In genomic region chr14:59360923-59361794, GRCh38 we compare ENCODE assay signal across 8 cellular contexts.
DNase-seq lines count a peak whose midpoint lies in the region; ATAC-seq, FAIRE-seq and TF ChIP-seq lines count a peak whose summit lies in the region.

No MANE protein-coding gene starts in this region.

- peaks cover 0 to 35% of the 10 kb centered on the region in 2 experiments; a peak in 3 of 5 replicates for H3K4me1 ChIP-seq in K562 (replicated peaks in 1 of 2; ENCODE audit: control insufficient read depth in 2 of 2, insufficient read depth in 2 of 2, low read length in 2 of 2)

- DNase-seq in GM19239 (ENCODE audit: insufficient read length, low spot score) (no peak), NCI-H2227 (lab: John Stamatoyannopoulos, UW; ENCODE audit: unreplicated experiment) (peak; percentile 44), K562 (ENCODE audit: extremely low read depth in 1 of 4, low spot score in 3 of 4) (peak; percentile 30 to 83 (median 55)), lower leg skin (ENCODE audit: low spot score in 2 of 2) (peak; percentile 63 to 89), NCI-H146 (lab: John Stamatoyannopoulos, UW) (no peak), pons (ENCODE audit: low spot score) (no peak)
- no peak for DNase-seq in stimulated activated CD4-positive, alpha-beta T cell treated with anti-CD3 and anti-CD28 coated beads, Interleukin-1b, Interleukin-23, amount 100 ng/mL, for 48 hours

- no peak overlapping the region for H3K4me3 ChIP-seq in K562
- no peak overlapping the region for H3K4me3 ChIP-seq in lower leg skin (ENCODE audit: low read depth, poor library complexity, severe bottlenecking)

- no peaks in the 10 kb centered on the region for H3K27me3 ChIP-seq in K562 (ENCODE audit: control insufficient read depth in 2 of 2, insufficient read depth in 2 of 2, low read length in 2 of 2)

- intact Hi-C loops in K562 (cut with micrococcal nuclease) (no loop called here), lower leg skin (cut with DNase I; ENCODE audit: low total_unique reads) (no loop called here)

- no peaks in the 10 kb centered on the region for H3K79me2 ChIP-seq in K562 (ENCODE audit: control insufficient read depth, insufficient read depth, low read length)

- peaks cover 7% of the 10 kb centered on the region; the same call in 2 of the 3 replicates for H3K36me3 ChIP-seq in K562 (ENCODE audit: control insufficient read depth, insufficient read depth, low read length)

- WGBS in K562 (ENCODE audit: insufficient coverage, low coverage, missing lambda C conversion rate): 18% methylated on average over 10 of the region's 13 CpGs
- 39 to 49% methylated on average over 13 of the region's 13 CpGs for WGBS in lower leg skin, 2 donors

- H3K9me1 ChIP-seq in K562 (ENCODE audit: control insufficient read depth, insufficient read depth, low read length): peaks cover 3% of the 10 kb centered on the region

- H4K20me1 ChIP-seq in K562 (replicated peaks; ENCODE audit: control insufficient read depth, insufficient read depth, low read length): no peaks in the 10 kb centered on the region

- H3K9me3 ChIP-seq in K562 (replicated peaks; ENCODE audit: control insufficient read depth, insufficient read depth, low read depth, low read length): no peaks in the 10 kb centered on the region

- peak in 1 of 2 experiments; percentile 16; a peak in 1 of 4 replicates for TF ChIP-seq RAD21 in K562 (CRISPR knock-in tag; conservative IDR thresholded peaks at IDR 0.05 in 1 of 2, IDR thresholded peaks at IDR 0.05 in 1 of 2)

- no peak for TF ChIP-seq POLR2A in K562 (conservative IDR thresholded peaks at IDR 0.05)
- no peak for TF ChIP-seq POLR2A in lower leg skin (IDR thresholded peaks at IDR 0.05)

- CTCF ChIA-PET in K562 (lab: Yijun Ruan, JAX; ENCODE audit: low intra/inter-chr PET ratio): interaction anchor here (0.6 kb wide), 1 partner anchor 196 kb away, joined by 3 read pairs; no protein-coding TSS in a partner anchor

- POLR2A ChIA-PET in K562 (lab: Yijun Ruan, JAX): interaction anchor here (0.7 to 1.1 kb wide), 2 partner anchors 22 to 92 kb away, joined by 3 read pairs; no protein-coding TSS in a partner anchor

- peak overlapping the region; percentile 38; the same call in 1 of the 2 replicates for H2AFZ ChIP-seq in K562 (ENCODE audit: low read depth, low read length)

- H3K9ac ChIP-seq in K562 (ENCODE audit: insufficient read depth in 1 of 2, low read depth in 2 of 2, low read length in 2 of 2): peak overlapping the region in 1 of 2 experiments; percentile 12; a peak in 3 of 4 replicates

- no TSS peak for BruUV-seq in K562 (replicated peaks; lab: Mats Ljungman, UMichigan)

- TF ChIP-seq EP300 in K562 (IDR thresholded peaks at IDR 0.05; ENCODE audit: low read length): peak; percentile 76

- FAIRE-seq in GM19239 (lab: Jason Lieb, UNC) (peak; percentile 52), K562 (lab: Jason Lieb, UNC) (peak; percentile 95)

- no peak; a peak in 1 of 6 replicates for TF ChIP-seq CTCF in K562 (IDR thresholded peaks at IDR 0.05 in 2 of 3, conservative IDR thresholded peaks at IDR 0.05 in 1 of 3; ENCODE audit: insufficient read depth in 2 of 3, low read depth in 1 of 3, low read length in 3 of 3)
- TF ChIP-seq CTCF in lower leg skin (IDR thresholded peaks at IDR 0.05): no peak

- in situ Hi-C loops in K562 (cut with MboI): no loop called here

- ATAC-seq in K562 (peak; percentile 91), GM21529 (IDR thresholded peaks at IDR 0.05; ENCODE audit: unreplicated experiment) (no peak)

- peak overlapping the region; percentile 65; the same call in 2 of the 3 replicates for H3K27ac ChIP-seq in K562 (ENCODE audit: extremely low read depth, low read depth, low read length)

- peak overlapping the region; percentile 57 for H3K4me2 ChIP-seq in K562 (ENCODE audit: insufficient read depth, low read length)

TF ChIP-seq in K562, 482 proteins besides CTCF, POLR2A, EP300 and RAD21 (continues in another document):
- TF ChIP-seq USF2 (CRISPR knock-in tag; IDR thresholded peaks at IDR 0.05) (no peak), PATZ1 (CRISPR knock-in tag; IDR thresholded peaks at IDR 0.05; ENCODE audit: borderline replicate concordance) (no peak), FOXA3 (CRISPR knock-in tag; conservative IDR thresholded peaks at IDR 0.05 in 1 of 2, IDR thresholded peaks at IDR 0.05 in 1 of 2) (no peak), CREM (IDR thresholded peaks at IDR 0.05; ENCODE audit: low read depth) (peak; percentile 61; the same call in 1 of the 2 replicates), SRSF1 (IDR thresholded peaks at IDR 0.05; ENCODE audit: low read depth, low read length) (no peak), MAFF (IDR thresholded peaks at IDR 0.05; ENCODE audit: low read length) (0 out of 2 replicates have a peak, but pooled peaks have one; percentile 2), TCF7 (IDR thresholded peaks at IDR 0.05; ENCODE audit: borderline replicate concordance) (no peak), ZNF76 (CRISPR knock-in tag; IDR thresholded peaks at IDR 0.05; ENCODE audit: borderline replicate concordance) (no peak), NFE2 (IDR thresholded peaks at IDR 0.05; ENCODE audit: low read depth) (peak; percentile 78), KLF13 (tag; IDR thresholded peaks at IDR 0.05; ENCODE audit: borderline replicate concordance, low read depth) (no peak), MAZ (CRISPR knock-in tag; conservative IDR thresholded peaks at IDR 0.05 in 1 of 2, IDR thresholded peaks at IDR 0.05 in 1 of 2) (peak in 1 of 2 experiments; percentile 28; a peak in 1 of 4 replicates), GTF2B (IDR thresholded peaks at IDR 0.05; ENCODE audit: extremely low read depth, insufficient read length) (no peak), FOXP1 (CRISPR knock-in tag; IDR thresholded peaks at IDR 0.05) (no peak), ZNF277 (CRISPR knock-in tag; IDR thresholded peaks at IDR 0.05; ENCODE audit: borderline replicate concordance) (no peak), CEBPB (tag; IDR thresholded peaks at IDR 0.05) (peak; percentile 99), C11orf30 (IDR thresholded peaks at IDR 0.05; ENCODE audit: low read depth) (peak; percentile 11; the same call in 1 of the 2 replicates), ETV1 (tag; conservative IDR thresholded peaks at IDR 0.05; ENCODE audit: low read depth) (0 out of 2 replicates have a peak, but pooled peaks have one; percentile 21), SMAD4 (CRISPR knock-in tag; conservative IDR thresholded peaks at IDR 0.05) (0 out of 2 replicates have a peak, but pooled peaks have one; percentile 53), POLR2AphosphoS5 (IDR thresholded peaks at IDR 0.05; ENCODE audit: control insufficient read depth, insufficient read depth, low read depth, low read length) (peak; percentile 71; the same call in 1 of the 2 replicates), HNRNPLL (IDR thresholded peaks at IDR 0.05; ENCODE audit: low read depth, low read length, poor library complexity, severe bottlenecking) (peak; percentile 47), HDAC1 (IDR thresholded peaks at IDR 0.05) (peak in 1 of 2 experiments; percentile 44; a peak in 2 of 4 replicates), EGR1 (conservative IDR thresholded peaks at IDR 0.05) (no peak), ZBTB1 (CRISPR knock-in tag; IDR thresholded peaks at IDR 0.05; ENCODE audit: borderline replicate concordance, low read depth) (no peak), CBFA2T3 (IDR thresholded peaks at IDR 0.05) (peak; percentile 88), ETV5 (CRISPR knock-in tag; IDR thresholded peaks at IDR 0.05; ENCODE audit: low read depth) (peak; percentile 64; the same call in 1 of the 2 replicates), ZZZ3 (IDR thresholded peaks at IDR 0.05) (no peak), ZNF699 (CRISPR knock-in tag; IDR thresholded peaks at IDR 0.05; ENCODE audit: insufficient replicate concordance) (no peak), SOX6 (IDR thresholded peaks at IDR 0.05) (peak; percentile 69; the same call in 1 of the 2 replicates)

Comparison
In these comparisons a context has a peak if more than half of its experiments do, and no peak if none do; other contexts are left out.
1. DNase-seq: peak in NCI-H2227 (single experiment), K562 (4 of 4) and lower leg skin (2 of 2); none in GM19239 (single experiment), NCI-H146 (single experiment), pons (single experiment) and stimulated activated CD4-positive, alpha-beta T cell treated with anti-CD3 and anti-CD28 coated beads, Interleukin-1b, Interleukin-23, amount 100 ng/mL, for 48 hours (single experiment).